Comparison of ENCODE assay signal across 23 cellular contexts in genomic region chr19:42400404-42400803, GRCh38. TPM values are rescaled to one million over a fixed set of nuclear protein-coding genes. Genes with fewer than 3 reads are reported as not detected.
A peak's percentile ranks its signal among the peaks of the same experiment; 100 is the strongest.
DNase-seq lines count a peak whose midpoint lies in the region; ATAC-seq and TF ChIP-seq lines count a peak whose summit lies in the region.
"Had no signal": no experiment of that assay in that cellular context is flagged by ENCODE, and none has a peak within 500 bp of the region (broad histone marks: within the 10 kb centered on the region; RNA-seq: fewer than 3 reads in every experiment).

No MANE protein-coding gene starts in this region.

- CTCF ChIA-PET in CD4-positive, alpha-beta memory T cell (lab: Charles Lee; ENCODE audit: partially characterized antibody), result interaction anchor here (0.7 to 2.7 kb wide), 17 partner anchors 12 to 291 kb away, joined by 3 to 13 read pairs (median 5); partner anchors contain the start of genes CEACAM1 and POU2F2
- CTCF ChIA-PET in WTC11 (lab: Charles Lee), result interaction anchor here (0.9 to 4.2 kb wide), 15 partner anchors 11 to 304 kb away, joined by 3 to 28 read pairs (median 9); partner anchors contain the start of gene POU2F2

- peak overlapping the region in 4 of 8 donors; percentile 50 to 89 (median 60) for H3K4me3 Mint-ChIP-seq in CD4-positive, alpha-beta memory T cell
- no peak overlapping the region for H3K4me3 Mint-ChIP-seq in WTC11
- H3K4me3 Mint-ChIP-seq in immature natural killer cell, result peak overlapping the region in 4 of 5 donors; percentile 17 to 84 (median 50)

- DNase-seq in CD4-positive, alpha-beta memory T cell, result no peak
- no peak for DNase-seq in WTC11 (ENCODE audit: low spot score)
- DNase-seq in immature natural killer cell, result no peak
- no peak for DNase-seq in H7
- DNase-seq in HuH-7 (ENCODE audit: low spot score), result no peak
- DNase-seq in NCI-H1048 (lab: John Stamatoyannopoulos, UW), result no peak
- DNase-seq: activated CD4-positive, alpha-beta T cell treated with anti-CD3 and anti-CD28 coated beads for 4 hours; activated CD8-positive, alpha-beta memory T cell treated with anti-CD3 and anti-CD28 coated beads, Interleukin-2, amount 50 U/mL, for 48 hours; activated naive CD4-positive, alpha-beta T cell; HCEC 1CT; kidney; NCI-H1436 treated with DMSO at 0.1 percent for 48 hours; NCI-H524 treated with DMSO at 0.1 percent for 48 hours; posterior cingulate gyrus; stimulated activated CD4-positive, alpha-beta T cell treated with anti-CD3 and anti-CD28 coated beads, Interleukin-1b, Interleukin-23, amount 100 ng/mL, for 48 hours; stimulated activated naive CD4-positive, alpha-beta T cell had no signal

- peaks cover 0 to 2% (median 0%) of the 10 kb centered on the region in 8 donors for H3K9me3 Mint-ChIP-seq in CD4-positive, alpha-beta memory T cell
- H3K9me3 Mint-ChIP-seq in WTC11 (no peaks in the 10 kb centered on the region), immature natural killer cell (no peaks in the 10 kb centered on the region)

- H3K4me1 Mint-ChIP-seq in CD4-positive, alpha-beta memory T cell, result peaks cover 29 to 57% (median 44%) of the 10 kb centered on the region in 4 donors
- H3K4me1 Mint-ChIP-seq in WTC11 (peaks cover 34% of the 10 kb centered on the region), immature natural killer cell (peaks cover 36 to 43% of the 10 kb centered on the region in 2 donors)

- no peaks in the 10 kb centered on the region for H3K9me3 ChIP-seq in CD4-positive, alpha-beta memory T cell (ENCODE audit: control insufficient read depth in 1 of 2, low read length in 2 of 2)
- H3K9me3 ChIP-seq: thoracic aorta had no signal

- peak overlapping the region in 6 of 7 donors; percentile 27 to 87 (median 57) for H3K27ac Mint-ChIP-seq in CD4-positive, alpha-beta memory T cell
- H3K27ac Mint-ChIP-seq in WTC11 (peak overlapping the region; percentile 3; the same call in 1 of the 2 replicates), immature natural killer cell (peak overlapping the region in 5 of 6 donors; percentile 59 to 85 (median 76))

- no peak overlapping the region for H3K4me3 ChIP-seq in CD4-positive, alpha-beta memory T cell (ENCODE audit: low read length in 2 of 2)
- no peak overlapping the region for H3K4me3 ChIP-seq in H7 (ENCODE audit: insufficient read depth, low read depth, low read length)
- H3K4me3 ChIP-seq: lung had no signal

- ATAC-seq in WTC11 (no peak), GM21390 (IDR thresholded peaks at IDR 0.05; ENCODE audit: unreplicated experiment) (no peak)
- ATAC-seq: esophagus mucosa had no signal

- H3K27me3 ChIP-seq in CD4-positive, alpha-beta memory T cell (ENCODE audit: insufficient read depth, low read length), result no peaks in the 10 kb centered on the region
- peaks cover 10% of the 10 kb centered on the region for H3K27me3 ChIP-seq in H7 (ENCODE audit: control insufficient read depth, insufficient read depth, low read length)

- POLR2A ChIA-PET in CD4-positive, alpha-beta memory T cell (lab: Charles Lee; ENCODE audit: partially characterized antibody), result interaction anchor here (1.1 to 3.4 kb wide), 4 partner anchors 18 to 38 kb away, joined by 3 to 13 read pairs (median 4); no protein-coding TSS in a partner anchor
- POLR2A ChIA-PET in WTC11 (lab: Charles Lee), result interaction anchor here (1.4 to 2.7 kb wide), 3 partner anchors 24 to 35 kb away, joined by 4 to 13 read pairs (median 6); no protein-coding TSS in a partner anchor

- TF ChIP-seq CTCF in 22Rv1 (IDR thresholded peaks at IDR 0.05) (no peak), WTC11 (IDR thresholded peaks at IDR 0.05) (no peak)

- peaks cover 35% of the 10 kb centered on the region for H3K4me1 ChIP-seq in CD4-positive, alpha-beta memory T cell (ENCODE audit: insufficient read depth, low read length)

- intact Hi-C loops in CD4-positive, alpha-beta memory T cell (cut with micrococcal nuclease), result loop anchor here (2.0 kb wide), 1 partner anchor 156 kb away; no protein-coding TSS in a partner anchor

- H3K27me3 Mint-ChIP-seq in CD4-positive, alpha-beta memory T cell, result no peaks in the 10 kb centered on the region
- H3K27me3 Mint-ChIP-seq in WTC11 (ENCODE audit: low read depth), result peaks cover 37% of the 10 kb centered on the region
- peaks cover 0 to 14% (median 5%) of the 10 kb centered on the region in 3 donors for H3K27me3 Mint-ChIP-seq in immature natural killer cell (ENCODE audit: low read depth in 3 of 3)

- H3K36me3 Mint-ChIP-seq in CD4-positive, alpha-beta memory T cell, result peaks cover 0 to 7% of the 10 kb centered on the region in 2 donors
- H3K36me3 Mint-ChIP-seq in WTC11 (0 out of 2 replicates have a peak, but pooled peaks cover 2% of the 10 kb centered on the region), immature natural killer cell (no peaks in the 10 kb centered on the region)

- no peaks in the 10 kb centered on the region for H3K36me3 ChIP-seq in CD4-positive, alpha-beta memory T cell (ENCODE audit: insufficient read depth, low read length)
- no peaks in the 10 kb centered on the region; the same call in 1 of the 2 replicates for H3K36me3 ChIP-seq in H7 (replicated peaks; ENCODE audit: control insufficient read depth, insufficient read depth, low read length)
- H3K36me3 ChIP-seq: thoracic aorta had no signal

- peak overlapping the region; percentile 45; the same call in 1 of the 2 replicates for H3K27ac ChIP-seq in 22Rv1
- no peak overlapping the region for H3K27ac ChIP-seq in CD4-positive, alpha-beta memory T cell (ENCODE audit: low read depth, low read length)
- H3K27ac ChIP-seq: thoracic aorta had no signal

TF ChIP-seq in WTC11, 78 proteins besides CTCF, POLR2A, EP300 and RAD21:
- TF ChIP-seq GRHL2 (CRISPR knock-in tag; IDR thresholded peaks at IDR 0.05; ENCODE audit: insufficient replicate concordance, severe bottlenecking), result no peak
- no peak for TF ChIP-seq IRF2 (CRISPR knock-in tag; IDR thresholded peaks at IDR 0.05; ENCODE audit: borderline replicate concordance, low read depth)
- no peak for TF ChIP-seq ZNF416 (CRISPR knock-in tag; IDR thresholded peaks at IDR 0.05)
- TF ChIP-seq ELF4 (CRISPR knock-in tag; IDR thresholded peaks at IDR 0.05; ENCODE audit: low read depth), result no peak
- no peak for TF ChIP-seq TP53 (CRISPR knock-in tag; IDR thresholded peaks at IDR 0.05)
- no peak for TF ChIP-seq NFE2L1 (CRISPR knock-in tag; IDR thresholded peaks at IDR 0.05)
- TF ChIP-seq, protein P1, sequence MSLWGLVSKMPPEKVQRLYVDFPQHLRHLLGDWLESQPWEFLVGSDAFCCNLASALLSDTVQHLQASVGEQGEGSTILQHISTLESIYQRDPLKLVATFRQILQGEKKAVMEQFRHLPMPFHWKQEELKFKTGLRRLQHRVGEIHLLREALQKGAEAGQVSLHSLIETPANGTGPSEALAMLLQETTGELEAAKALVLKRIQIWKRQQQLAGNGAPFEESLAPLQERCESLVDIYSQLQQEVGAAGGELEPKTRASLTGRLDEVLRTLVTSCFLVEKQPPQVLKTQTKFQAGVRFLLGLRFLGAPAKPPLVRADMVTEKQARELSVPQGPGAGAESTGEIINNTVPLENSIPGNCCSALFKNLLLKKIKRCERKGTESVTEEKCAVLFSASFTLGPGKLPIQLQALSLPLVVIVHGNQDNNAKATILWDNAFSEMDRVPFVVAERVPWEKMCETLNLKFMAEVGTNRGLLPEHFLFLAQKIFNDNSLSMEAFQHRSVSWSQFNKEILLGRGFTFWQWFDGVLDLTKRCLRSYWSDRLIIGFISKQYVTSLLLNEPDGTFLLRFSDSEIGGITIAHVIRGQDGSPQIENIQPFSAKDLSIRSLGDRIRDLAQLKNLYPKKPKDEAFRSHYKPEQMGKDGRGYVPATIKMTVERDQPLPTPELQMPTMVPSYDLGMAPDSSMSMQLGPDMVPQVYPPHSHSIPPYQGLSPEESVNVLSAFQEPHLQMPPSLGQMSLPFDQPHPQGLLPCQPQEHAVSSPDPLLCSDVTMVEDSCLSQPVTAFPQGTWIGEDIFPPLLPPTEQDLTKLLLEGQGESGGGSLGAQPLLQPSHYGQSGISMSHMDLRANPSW (CRISPR knock-in tag; conservative IDR thresholded peaks at IDR 0.05; ENCODE audit: low read depth), result no peak
- TF ChIP-seq ESRRA (CRISPR knock-in tag; IDR thresholded peaks at IDR 0.05; ENCODE audit: borderline replicate concordance), result no peak
TF ChIP-seq in WTC11: peak in this region for 0.

RNA-seq across cellular contexts. Expression of gene CNFN, which starts 10.3 kb away (rescaled TPM):
- not detected for total RNA-seq in CD4-positive, alpha-beta memory T cell
- under 1 TPM in 1 of 2 donors, not detected in 1; 0.96 TPM for polyA plus RNA-seq in CD4-positive, alpha-beta memory T cell
- total RNA-seq in WTC11 (2021), result 9.6 to 14.8 TPM (median 11.5 TPM) in 3 replicates
- polyA plus RNA-seq in immature natural killer cell, result 1 to 10 TPM in 2 of 3 donors, not detected in 1; 3.3 to 7.1 TPM
- total RNA-seq in H7 (2014; rRNA removed; shearing (Covaris generic)), result 7.8 and 11.5 TPM in 2 replicates
- total RNA-seq: frontal cortex, skeletal muscle tissue, thoracic aorta had no signal

RNA-seq across cellular contexts. Expression of gene LIPE, which starts 26.8 kb away (rescaled TPM):
- 10 to 100 TPM; 32.5 to 32.6 TPM for total RNA-seq in CD4-positive, alpha-beta memory T cell
- 1 to 10 TPM; 4.0 to 7.4 TPM for polyA plus RNA-seq in CD4-positive, alpha-beta memory T cell
- 10.2 to 11.7 TPM (median 11.5 TPM) in 3 replicates for total RNA-seq in WTC11 (2021)
- 1 to 10 TPM; 1.9 to 3.9 (median 2.3) TPM for polyA plus RNA-seq in immature natural killer cell
- 7.5 and 8.2 TPM in 2 replicates for total RNA-seq in H7 (2014; rRNA removed; shearing (Covaris generic))

RNA-seq across cellular contexts. Expression of gene CXCL17, which starts 42.3 kb away (rescaled TPM):
- total RNA-seq in CD4-positive, alpha-beta memory T cell, result not detected
- polyA plus RNA-seq in CD4-positive, alpha-beta memory T cell, result not detected
- total RNA-seq in WTC11 (2021), result not detected in 3 replicates
- polyA plus RNA-seq in immature natural killer cell, result not detected
- total RNA-seq in H7 (2014; rRNA removed; shearing (Covaris generic)), result not detected in 2 replicates
- total RNA-seq: frontal cortex, kidney, skeletal muscle tissue had no signal

Comparison
In these comparisons a context has a peak if more than half of its experiments do, and no peak if none do; other contexts are left out.
1. H3K27ac Mint-ChIP-seq: peak in every context shown above with its lines; median percentile 76 in immature natural killer cell; 57 in CD4-positive, alpha-beta memory T cell; 3 in WTC11.